1 cellular context compared by ENCODE assay signal in genomic region chr4:2837110-2837903, GRCh38.
TF ChIP-seq lines count a peak whose summit lies in the region.

No MANE protein-coding gene starts in this region.

TF ChIP-seq in GM12878, 131 proteins besides CTCF, POLR2A, EP300 and RAD21 (continued from another document):
- TF ChIP-seq SKIL (IDR thresholded peaks at IDR 0.05; ENCODE audit: low read depth, poor library complexity, severe bottlenecking) (no peak), PRDM15 (CRISPR knock-in tag; IDR thresholded peaks at IDR 0.05) (no peak), MTA3 (IDR thresholded peaks at IDR 0.05; ENCODE audit: borderline replicate concordance, low read length) (no peak), EGR1 (IDR thresholded peaks at IDR 0.05; ENCODE audit: borderline replicate concordance in 1 of 2, low read depth in 2 of 2, low read length in 2 of 2) (no peak), CBFB (IDR thresholded peaks at IDR 0.05; ENCODE audit: low read depth) (no peak), ZNF622 (IDR thresholded peaks at IDR 0.05) (no peak), ASH2L (IDR thresholded peaks at IDR 0.05; ENCODE audit: borderline replicate concordance, low read depth) (no peak), TARDBP (IDR thresholded peaks at IDR 0.05; ENCODE audit: borderline replicate concordance) (no peak), SMAD1 (IDR thresholded peaks at IDR 0.05; ENCODE audit: low read depth, partially characterized antibody) (no peak), CREB1 (IDR thresholded peaks at IDR 0.05; ENCODE audit: low read depth) (no peak), E2F4 (IDR thresholded peaks at IDR 0.05; ENCODE audit: low read depth, low read length) (no peak), CEBPB (IDR thresholded peaks at IDR 0.05; ENCODE audit: borderline replicate concordance in 1 of 2, low read depth in 2 of 2, low read length in 2 of 2) (no peak), CHD2 (IDR thresholded peaks at IDR 0.05; ENCODE audit: borderline replicate concordance, low read depth, low read length) (no peak), PAX8 (IDR thresholded peaks at IDR 0.05) (no peak)
TF ChIP-seq in GM12878: peak in this region for 0.
